ENCODE assay signal across 9 cellular contexts in genomic region chr17:2084129-2084765, GRCh38. TPM values are rescaled to one million over a fixed set of nuclear protein-coding genes. Genes with fewer than 3 reads are reported as not detected.
DNase-seq lines count a peak whose midpoint lies in the region; ATAC-seq lines count a peak whose summit lies in the region.
"Had no signal": no experiment of that assay in that cellular context is flagged by ENCODE, and none has a peak within 500 bp of the region (broad histone marks: within the 10 kb centered on the region; RNA-seq: fewer than 3 reads in every experiment).

No MANE protein-coding gene starts in this region.

- peak overlapping the region; percentile 40 for H3K4me3 Mint-ChIP-seq in natural killer cell treated with Interleukin-12 subunit alpha and Interleukin-12 subunit beta and Interleukin-15 and Interleukin-18, amount 100 ng/mL, for 72 hours
- no peak overlapping the region for H3K4me3 Mint-ChIP-seq in naive thymus-derived CD8-positive, alpha-beta T cell

- DNase-seq in AG08396 (ENCODE audit: low spot score) (peak; percentile 58), NCI-H69 (lab: John Stamatoyannopoulos, UW) (peak; percentile 32), epithelial cell of prostate (ENCODE audit: low read depth, low spot score) (no peak)
- DNase-seq in natural killer cell treated with Interleukin-12 subunit alpha and Interleukin-12 subunit beta and Interleukin-15 and Interleukin-18, amount 100 ng/mL, for 72 hours (ENCODE audit: low spot score): no peak
- no peak for DNase-seq in stimulated activated naive CD4-positive, alpha-beta T cell (lab: John Stamatoyannopoulos, UW)
- DNase-seq in naive thymus-derived CD8-positive, alpha-beta T cell: no peak

- H3K36me3 Mint-ChIP-seq in natural killer cell treated with Interleukin-12 subunit alpha and Interleukin-12 subunit beta and Interleukin-15 and Interleukin-18, amount 100 ng/mL, for 72 hours: no peaks in the 10 kb centered on the region
- H3K36me3 Mint-ChIP-seq in naive thymus-derived CD8-positive, alpha-beta T cell: peaks cover 6 to 60% (median 42%) of the 10 kb centered on the region in 3 donors

- peak overlapping the region; percentile 57 to 66 for H3K27ac Mint-ChIP-seq in natural killer cell treated with Interleukin-12 subunit alpha and Interleukin-12 subunit beta and Interleukin-15 and Interleukin-18, amount 100 ng/mL, for 72 hours
- H3K27ac Mint-ChIP-seq in naive thymus-derived CD8-positive, alpha-beta T cell: peak overlapping the region in 3 of 10 donors; percentile 31 to 77 (median 49)

- POLR2A ChIA-PET in naive thymus-derived CD8-positive, alpha-beta T cell (lab: Charles Lee): no interaction called here

- no peaks in the 10 kb centered on the region for H3K27me3 Mint-ChIP-seq in natural killer cell treated with Interleukin-12 subunit alpha and Interleukin-12 subunit beta and Interleukin-15 and Interleukin-18, amount 100 ng/mL, for 72 hours
- no peaks in the 10 kb centered on the region for H3K27me3 Mint-ChIP-seq in naive thymus-derived CD8-positive, alpha-beta T cell

- peaks cover 61 to 72% of the 10 kb centered on the region in 2 donors for H3K4me1 Mint-ChIP-seq in natural killer cell treated with Interleukin-12 subunit alpha and Interleukin-12 subunit beta and Interleukin-15 and Interleukin-18, amount 100 ng/mL, for 72 hours (ENCODE audit: low read depth in 2 of 2)
- peaks cover 15 to 65% (median 25%) of the 10 kb centered on the region in 4 donors for H3K4me1 Mint-ChIP-seq in naive thymus-derived CD8-positive, alpha-beta T cell

- ATAC-seq in natural killer cell treated with Interleukin-12 subunit alpha and Interleukin-12 subunit beta and Interleukin-15 and Interleukin-18, amount 100 ng/mL, for 72 hours: no peak
- ATAC-seq in HG03280 (IDR thresholded peaks at IDR 0.05; ENCODE audit: unreplicated experiment): no peak
- no peak for ATAC-seq in GM19023 (IDR thresholded peaks at IDR 0.05; ENCODE audit: unreplicated experiment)
- no peak for ATAC-seq in naive thymus-derived CD8-positive, alpha-beta T cell

- H3K27ac ChIP-seq in epithelial cell of prostate: peak overlapping the region; percentile 65
- H3K27ac ChIP-seq: HL-60 had no signal

- no peaks in the 10 kb centered on the region for H3K9me3 Mint-ChIP-seq in natural killer cell treated with Interleukin-12 subunit alpha and Interleukin-12 subunit beta and Interleukin-15 and Interleukin-18, amount 100 ng/mL, for 72 hours
- H3K9me3 Mint-ChIP-seq in naive thymus-derived CD8-positive, alpha-beta T cell: no peaks in the 10 kb centered on the region

RNA-seq across cellular contexts. Expression of gene HIC1, which starts 29.3 kb away (rescaled TPM):
- 10 to 100 TPM; 24.8 to 56.7 TPM for total RNA-seq in natural killer cell treated with Interleukin-12 subunit alpha and Interleukin-12 subunit beta and Interleukin-15 and Interleukin-18, amount 100 ng/mL, for 72 hours
- total RNA-seq in naive thymus-derived CD8-positive, alpha-beta T cell: 1 to 10 TPM; 1.5 to 1.6 TPM
- polyA plus RNA-seq in naive thymus-derived CD8-positive, alpha-beta T cell: under 1 TPM in 2 of 3 donors, not detected in 1; 0.08 to 0.10 TPM

RNA-seq across cellular contexts. Expression of gene OVCA2, which starts 42.4 kb away (rescaled TPM):
- total RNA-seq in natural killer cell treated with Interleukin-12 subunit alpha and Interleukin-12 subunit beta and Interleukin-15 and Interleukin-18, amount 100 ng/mL, for 72 hours: 10 to 100 TPM; 35.5 to 49.8 TPM
- 10 to 100 TPM; 30.8 to 32.6 TPM for total RNA-seq in naive thymus-derived CD8-positive, alpha-beta T cell
- polyA plus RNA-seq in naive thymus-derived CD8-positive, alpha-beta T cell: 10 to 100 TPM; 43.9 to 49.1 (median 45.8) TPM

RNA-seq across cellular contexts. Expression of gene DPH1, which starts 54.3 kb away (rescaled TPM):
- 10 to 100 TPM; 32.5 to 34.7 TPM for total RNA-seq in natural killer cell treated with Interleukin-12 subunit alpha and Interleukin-12 subunit beta and Interleukin-15 and Interleukin-18, amount 100 ng/mL, for 72 hours
- 100 to 1,000 TPM; 124 TPM for total RNA-seq in naive thymus-derived CD8-positive, alpha-beta T cell
- 10 to 100 TPM; 26.6 to 47.0 (median 35.5) TPM for polyA plus RNA-seq in naive thymus-derived CD8-positive, alpha-beta T cell

RNA-seq across cellular contexts. Expression of gene RTN4RL1, which starts 59.1 kb away (rescaled TPM):
- total RNA-seq in natural killer cell treated with Interleukin-12 subunit alpha and Interleukin-12 subunit beta and Interleukin-15 and Interleukin-18, amount 100 ng/mL, for 72 hours: not detected
- total RNA-seq in naive thymus-derived CD8-positive, alpha-beta T cell: under 1 TPM; 0.41 to 0.57 TPM
- polyA plus RNA-seq in naive thymus-derived CD8-positive, alpha-beta T cell: under 1 TPM; 0.25 to 0.44 (median 0.35) TPM

Comparison
In these comparisons a context has a peak if more than half of its experiments do, and no peak if none do; other contexts are left out.
1. DNase-seq: peak in AG08396 (single experiment) and NCI-H69 (single experiment); none in epithelial cell of prostate (single experiment), natural killer cell treated with Interleukin-12 subunit alpha and Interleukin-12 subunit beta and Interleukin-15 and Interleukin-18, amount 100 ng/mL, for 72 hours (single experiment), stimulated activated naive CD4-positive, alpha-beta T cell (0 of 6) and naive thymus-derived CD8-positive, alpha-beta T cell (0 of 10).
2. RNA of gene HIC1, which starts 29.3 kb away (total RNA-seq): 24.8 to 56.7 TPM in natural killer cell treated with Interleukin-12 subunit alpha and Interleukin-12 subunit beta and Interleukin-15 and Interleukin-18, amount 100 ng/mL, for 72 hours; 1.5 to 1.6 TPM in naive thymus-derived CD8-positive, alpha-beta T cell; every median in the first group is over 10 times any median in the second.